Comparison of ENCODE assay signal across 1 cellular context in the genomic region with DNA sequence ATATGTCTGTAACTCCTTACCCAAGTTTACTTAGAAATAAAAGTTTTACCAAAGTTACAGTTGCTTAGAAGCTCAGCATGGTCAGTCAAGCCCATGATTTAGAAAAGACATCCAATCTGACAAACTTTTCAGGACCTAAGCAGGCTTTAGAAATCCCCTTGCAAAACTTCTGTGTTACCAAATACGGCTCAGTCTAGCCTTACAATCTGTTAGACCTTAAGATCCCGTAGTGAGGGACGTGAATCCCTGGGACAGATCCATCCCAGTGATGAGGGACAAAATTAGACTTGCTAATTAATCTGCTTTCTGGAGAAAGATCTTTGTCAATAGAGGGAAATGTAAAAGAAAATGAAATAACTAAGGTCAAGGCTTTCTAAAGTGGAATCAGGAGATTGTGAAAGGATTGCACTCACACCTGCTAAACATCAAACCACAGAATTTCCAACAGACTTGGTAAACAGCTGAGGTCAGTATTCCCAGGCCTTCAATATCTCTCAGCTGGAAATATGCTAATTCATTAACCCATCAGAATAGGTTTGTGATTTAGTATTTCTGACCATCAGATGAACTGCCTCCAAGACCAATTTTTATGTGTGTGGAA.
TF ChIP-seq lines count a peak whose summit lies in the region.

No MANE protein-coding gene starts in this region.

TF ChIP-seq in H1, 55 proteins besides CTCF, POLR2A, EP300 and RAD21:
- TF ChIP-seq GABPA (IDR thresholded peaks at IDR 0.05; ENCODE audit: borderline replicate concordance, insufficient read depth, low read length) = no peak
- TF ChIP-seq, protein P1, sequence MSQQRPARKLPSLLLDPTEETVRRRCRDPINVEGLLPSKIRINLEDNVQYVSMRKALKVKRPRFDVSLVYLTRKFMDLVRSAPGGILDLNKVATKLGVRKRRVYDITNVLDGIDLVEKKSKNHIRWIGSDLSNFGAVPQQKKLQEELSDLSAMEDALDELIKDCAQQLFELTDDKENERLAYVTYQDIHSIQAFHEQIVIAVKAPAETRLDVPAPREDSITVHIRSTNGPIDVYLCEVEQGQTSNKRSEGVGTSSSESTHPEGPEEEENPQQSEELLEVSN (IDR thresholded peaks at IDR 0.05) = no peak
- 0 out of 2 replicates have a peak, but pooled peaks have one; percentile 14 for TF ChIP-seq TCF12 (IDR thresholded peaks at IDR 0.05; ENCODE audit: low read depth, low read length)
- TF ChIP-seq BRCA1 (IDR thresholded peaks at IDR 0.05; ENCODE audit: low read depth, low read length) = no peak
- no peak for TF ChIP-seq RBBP5 (IDR thresholded peaks at IDR 0.05; ENCODE audit: borderline replicate concordance, low read depth, low read length)
- no peak for TF ChIP-seq CBX8 (IDR thresholded peaks at IDR 0.05; ENCODE audit: borderline replicate concordance, low read depth, low read length)
- TF ChIP-seq POU5F1 (IDR thresholded peaks at IDR 0.05; ENCODE audit: low read depth, low read length) = no peak
- no peak for TF ChIP-seq CBX5 (IDR thresholded peaks at IDR 0.05; ENCODE audit: low read depth, low read length)
